1 cellular context compared by ENCODE assay signal in genomic region chr6:88963139-88964090, GRCh38.
TF ChIP-seq lines count a peak whose summit lies in the region.

RNGTT (minus strand) TSS chr6:88963618; CDS start chr6:88963409, 209 bp downstream.

TF ChIP-seq in HEK293, 187 proteins besides CTCF, POLR2A, EP300 and RAD21 (continued from another document and continues in another):
- TF ChIP-seq ZNF175 (tag by site-specific recombination; IDR thresholded peaks at IDR 0.05) (no peak), ZNF146 (tag by site-specific recombination; IDR thresholded peaks at IDR 0.05) (no peak), GLIS2 (tag by site-specific recombination; IDR thresholded peaks at IDR 0.05) (0 out of 2 replicates have a peak, but pooled peaks have one; percentile 30), BCL11A (tag by site-specific recombination; IDR thresholded peaks at IDR 0.05; ENCODE audit: low read depth) (no peak), ZNF707 (tag by site-specific recombination; IDR thresholded peaks at IDR 0.05) (no peak), ZNF26 (tag by site-specific recombination; IDR thresholded peaks at IDR 0.05) (no peak), ZNF473 (tag by site-specific recombination; IDR thresholded peaks at IDR 0.05) (no peak), ZNF704 (tag by site-specific recombination; IDR thresholded peaks at IDR 0.05) (no peak), ZNF776 (tag by site-specific recombination; IDR thresholded peaks at IDR 0.05; ENCODE audit: borderline replicate concordance) (no peak), WT1 (tag by site-specific recombination; IDR thresholded peaks at IDR 0.05) (peak; percentile 38; the same call in 1 of the 2 replicates), KLF16 (tag by site-specific recombination; IDR thresholded peaks at IDR 0.05) (peak; percentile 78; the same call in 1 of the 2 replicates), ZXDB (tag by site-specific recombination; IDR thresholded peaks at IDR 0.05) (peak; percentile 69; the same call in 1 of the 2 replicates), MZF1 (tag by site-specific recombination; IDR thresholded peaks at IDR 0.05; ENCODE audit: borderline replicate concordance) (no peak; the same call in 1 of the 2 replicates), ZNF133 (tag by site-specific recombination; IDR thresholded peaks at IDR 0.05) (no peak), ZNF626 (tag by site-specific recombination; IDR thresholded peaks at IDR 0.05) (no peak), ZFP69B (tag by site-specific recombination; IDR thresholded peaks at IDR 0.05) (no peak), HOXD13 (CRISPR knock-in tag; IDR thresholded peaks at IDR 0.05; ENCODE audit: borderline replicate concordance) (no peak), KLF7 (tag by site-specific recombination; IDR thresholded peaks at IDR 0.05; ENCODE audit: borderline replicate concordance) (no peak), ZFHX2 (tag by site-specific recombination; conservative IDR thresholded peaks at IDR 0.05) (no peak), FEZF1 (tag by site-specific recombination; IDR thresholded peaks at IDR 0.05) (no peak), ZNF768 (tag by site-specific recombination; IDR thresholded peaks at IDR 0.05) (no peak), ZBTB8A (tag by site-specific recombination; IDR thresholded peaks at IDR 0.05) (peak; percentile 12; the same call in 1 of the 2 replicates), BCL11B (tag by site-specific recombination; IDR thresholded peaks at IDR 0.05; ENCODE audit: low read depth) (no peak), ZNF513 (tag by site-specific recombination; IDR thresholded peaks at IDR 0.05) (0 out of 2 replicates have a peak, but pooled peaks have one; percentile 22), ZNF501 (tag by site-specific recombination; IDR thresholded peaks at IDR 0.05) (peak; percentile 84), SP2 (tag by site-specific recombination; IDR thresholded peaks at IDR 0.05) (peak; percentile 97), ZNF792 (tag by site-specific recombination; IDR thresholded peaks at IDR 0.05) (no peak), GLI4 (tag by site-specific recombination; IDR thresholded peaks at IDR 0.05) (no peak), ZNF18 (tag by site-specific recombination; IDR thresholded peaks at IDR 0.05) (0 out of 2 replicates have a peak, but pooled peaks have one; percentile 24), ZNF837 (tag by site-specific recombination; IDR thresholded peaks at IDR 0.05) (no peak), ZNF2 (tag by site-specific recombination; IDR thresholded peaks at IDR 0.05) (peak; percentile 37; the same call in 1 of the 2 replicates), ZNF48 (tag by site-specific recombination; IDR thresholded peaks at IDR 0.05) (no peak), ZIC2 (tag by site-specific recombination; IDR thresholded peaks at IDR 0.05) (no peak), ZFP37 (tag by site-specific recombination; IDR thresholded peaks at IDR 0.05) (no peak), ZNF791 (tag by site-specific recombination; IDR thresholded peaks at IDR 0.05) (no peak), ZNF692 (tag by site-specific recombination; IDR thresholded peaks at IDR 0.05) (no peak; the same call in 1 of the 2 replicates), ZBTB49 (tag by site-specific recombination; IDR thresholded peaks at IDR 0.05; ENCODE audit: low read depth) (no peak), ZBTB20 (tag by site-specific recombination; IDR thresholded peaks at IDR 0.05) (peak; percentile 99), OVOL3 (tag by site-specific recombination; IDR thresholded peaks at IDR 0.05) (no peak), ZNF132 (tag by site-specific recombination; IDR thresholded peaks at IDR 0.05; ENCODE audit: borderline replicate concordance) (no peak), ZNF324 (tag by site-specific recombination; IDR thresholded peaks at IDR 0.05) (no peak), SCRT2 (tag by site-specific recombination; IDR thresholded peaks at IDR 0.05) (peak; percentile 93), KLF9 (tag by site-specific recombination; IDR thresholded peaks at IDR 0.05; ENCODE audit: low read depth) (peak; percentile 80), ZNF623 (tag by site-specific recombination; IDR thresholded peaks at IDR 0.05) (no peak), ZNF280C (tag by site-specific recombination; IDR thresholded peaks at IDR 0.05) (no peak), ZNF677 (tag by site-specific recombination; IDR thresholded peaks at IDR 0.05) (no peak), ZNF629 (tag by site-specific recombination; IDR thresholded peaks at IDR 0.05) (peak; percentile 55), ZNF140 (tag by site-specific recombination; IDR thresholded peaks at IDR 0.05) (no peak), ZNF561 (tag by site-specific recombination; IDR thresholded peaks at IDR 0.05; ENCODE audit: borderline replicate concordance) (peak; percentile 22; the same call in 1 of the 2 replicates), ZNF830 (tag by site-specific recombination; IDR thresholded peaks at IDR 0.05; ENCODE audit: low read depth) (no peak), ZNF76 (tag by site-specific recombination; IDR thresholded peaks at IDR 0.05; ENCODE audit: borderline replicate concordance, low read depth) (peak; percentile 93), ZNF426 (tag by site-specific recombination; IDR thresholded peaks at IDR 0.05) (no peak)
- TF ChIP-seq, protein P1, sequence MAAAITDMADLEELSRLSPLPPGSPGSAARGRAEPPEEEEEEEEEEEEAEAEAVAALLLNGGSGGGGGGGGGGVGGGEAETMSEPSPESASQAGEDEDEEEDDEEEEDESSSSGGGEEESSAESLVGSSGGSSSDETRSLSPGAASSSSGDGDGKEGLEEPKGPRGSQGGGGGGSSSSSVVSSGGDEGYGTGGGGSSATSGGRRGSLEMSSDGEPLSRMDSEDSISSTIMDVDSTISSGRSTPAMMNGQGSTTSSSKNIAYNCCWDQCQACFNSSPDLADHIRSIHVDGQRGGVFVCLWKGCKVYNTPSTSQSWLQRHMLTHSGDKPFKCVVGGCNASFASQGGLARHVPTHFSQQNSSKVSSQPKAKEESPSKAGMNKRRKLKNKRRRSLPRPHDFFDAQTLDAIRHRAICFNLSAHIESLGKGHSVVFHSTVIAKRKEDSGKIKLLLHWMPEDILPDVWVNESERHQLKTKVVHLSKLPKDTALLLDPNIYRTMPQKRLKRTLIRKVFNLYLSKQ (tag by site-specific recombination; IDR thresholded peaks at IDR 0.05; ENCODE audit: borderline replicate concordance), result no peak
- TF ChIP-seq, protein P2, sequence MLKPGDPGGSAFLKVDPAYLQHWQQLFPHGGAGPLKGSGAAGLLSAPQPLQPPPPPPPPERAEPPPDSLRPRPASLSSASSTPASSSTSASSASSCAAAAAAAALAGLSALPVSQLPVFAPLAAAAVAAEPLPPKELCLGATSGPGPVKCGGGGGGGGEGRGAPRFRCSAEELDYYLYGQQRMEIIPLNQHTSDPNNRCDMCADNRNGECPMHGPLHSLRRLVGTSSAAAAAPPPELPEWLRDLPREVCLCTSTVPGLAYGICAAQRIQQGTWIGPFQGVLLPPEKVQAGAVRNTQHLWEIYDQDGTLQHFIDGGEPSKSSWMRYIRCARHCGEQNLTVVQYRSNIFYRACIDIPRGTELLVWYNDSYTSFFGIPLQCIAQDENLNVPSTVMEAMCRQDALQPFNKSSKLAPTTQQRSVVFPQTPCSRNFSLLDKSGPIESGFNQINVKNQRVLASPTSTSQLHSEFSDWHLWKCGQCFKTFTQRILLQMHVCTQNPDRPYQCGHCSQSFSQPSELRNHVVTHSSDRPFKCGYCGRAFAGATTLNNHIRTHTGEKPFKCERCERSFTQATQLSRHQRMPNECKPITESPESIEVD (tag by site-specific recombination; IDR thresholded peaks at IDR 0.05), result no peak
- TF ChIP-seq, protein P3, sequence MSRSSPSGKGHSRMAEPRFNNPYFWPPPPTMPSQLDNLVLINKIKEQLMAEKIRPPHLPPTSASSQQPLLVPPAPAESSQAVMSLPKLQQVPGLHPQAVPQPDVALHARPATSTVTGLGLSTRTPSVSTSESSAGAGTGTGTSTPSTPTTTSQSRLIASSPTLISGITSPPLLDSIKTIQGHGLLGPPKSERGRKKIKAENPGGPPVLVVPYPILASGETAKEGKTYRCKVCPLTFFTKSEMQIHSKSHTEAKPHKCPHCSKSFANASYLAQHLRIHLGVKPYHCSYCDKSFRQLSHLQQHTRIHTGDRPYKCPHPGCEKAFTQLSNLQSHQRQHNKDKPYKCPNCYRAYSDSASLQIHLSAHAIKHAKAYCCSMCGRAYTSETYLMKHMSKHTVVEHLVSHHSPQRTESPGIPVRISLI (tag by site-specific recombination; IDR thresholded peaks at IDR 0.05), result peak; percentile 95
